ENCODE assay signal across 13 cellular contexts in genomic region chr2:217666338-217666737, GRCh38.
DNase-seq lines count a peak whose midpoint lies in the region; ATAC-seq, FAIRE-seq and TF ChIP-seq lines count a peak whose summit lies in the region.
"Had no signal": no experiment of that assay in that cellular context is flagged by ENCODE, and none has a peak within 500 bp of the region (broad histone marks: within the 10 kb centered on the region; RNA-seq: fewer than 3 reads in every experiment).

No MANE protein-coding gene starts in this region.

- no peaks in the 10 kb centered on the region for H3K36me3 ChIP-seq in adipocyte (ENCODE audit: control insufficient read depth, insufficient read depth, low read length, severe bottlenecking)
- H3K36me3 ChIP-seq: BLaER1 had no signal

- no peak for TF ChIP-seq POLR2A in GM12892 (IDR thresholded peaks at IDR 0.05; ENCODE audit: low read depth, low read length)

- ATAC-seq in GM19397 (IDR thresholded peaks at IDR 0.05; ENCODE audit: unreplicated experiment), result no peak

- H3K4me1 ChIP-seq in adipocyte (ENCODE audit: control insufficient read depth, insufficient read depth, low read length), result peaks cover 68% of the 10 kb centered on the region

- no peaks in the 10 kb centered on the region for H3K27me3 ChIP-seq in adipocyte (replicated peaks; ENCODE audit: control insufficient read depth, insufficient read depth, low read length)

- no peaks in the 10 kb centered on the region for H3K9me3 ChIP-seq in adipocyte (ENCODE audit: control insufficient read depth, low read length)
- H3K9me3 ChIP-seq: BLaER1 had no signal

- DNase-seq in AG10803 (ENCODE audit: low read depth) (peak; percentile 72), GM20000 (ENCODE audit: low spot score) (peak; percentile 21), adipocyte (ENCODE audit: low read depth) (peak; percentile 80), kidney tubule cell (ENCODE audit: low spot score) (peak; percentile 72), GM12892 (ENCODE audit: insufficient read length) (no peak), NOMO-1 treated with DMSO at 0.1 percent for 48 hours (lab: John Stamatoyannopoulos, UW; ENCODE audit: unreplicated experiment) (no peak)
- DNase-seq in activated CD8-positive, alpha-beta memory T cell treated with anti-CD3 and anti-CD28 coated beads for 24 hours, result no peak
- DNase-seq: activated CD8-positive, alpha-beta memory T cell treated with anti-CD3 and anti-CD28 coated beads, Interleukin-2, amount 50 U/mL, for 4 hours; amniotic stem cell; MM.1S; stimulated activated CD8-positive, alpha-beta memory T cell treated with anti-CD3 and anti-CD28 coated beads, Interleukin-4, amount 100 ng/mL, for 48 hours had no signal

- FAIRE-seq in GM12892 (lab: Jason Lieb, UNC), result no peak

- no peak overlapping the region for H3K4me3 ChIP-seq in AG10803 (ENCODE audit: low read length)
- H3K4me3 ChIP-seq in adipocyte (ENCODE audit: low read length), result no peak overlapping the region
- H3K4me3 ChIP-seq: BLaER1 had no signal

- no peak overlapping the region for H3K9ac ChIP-seq in adipocyte (ENCODE audit: low read length)
- H3K9ac ChIP-seq: BLaER1 had no signal

- TF ChIP-seq CTCF in AG10803 (conservative IDR thresholded peaks at IDR 0.05; ENCODE audit: low read length), result no peak
- no peak for TF ChIP-seq CTCF in GM20000 (IDR thresholded peaks at IDR 0.05; ENCODE audit: extremely low read depth, missing control alignments)

Comparison
In these comparisons a context has a peak if more than half of its experiments do, and no peak if none do; other contexts are left out.
1. DNase-seq: peak in AG10803 (single experiment), GM20000 (single experiment), adipocyte (single experiment) and kidney tubule cell (single experiment); none in GM12892 (single experiment), activated CD8-positive, alpha-beta memory T cell treated with anti-CD3 and anti-CD28 coated beads for 24 hours (single experiment) and NOMO-1 treated with DMSO at 0.1 percent for 48 hours (single experiment).